In the genomic region with DNA sequence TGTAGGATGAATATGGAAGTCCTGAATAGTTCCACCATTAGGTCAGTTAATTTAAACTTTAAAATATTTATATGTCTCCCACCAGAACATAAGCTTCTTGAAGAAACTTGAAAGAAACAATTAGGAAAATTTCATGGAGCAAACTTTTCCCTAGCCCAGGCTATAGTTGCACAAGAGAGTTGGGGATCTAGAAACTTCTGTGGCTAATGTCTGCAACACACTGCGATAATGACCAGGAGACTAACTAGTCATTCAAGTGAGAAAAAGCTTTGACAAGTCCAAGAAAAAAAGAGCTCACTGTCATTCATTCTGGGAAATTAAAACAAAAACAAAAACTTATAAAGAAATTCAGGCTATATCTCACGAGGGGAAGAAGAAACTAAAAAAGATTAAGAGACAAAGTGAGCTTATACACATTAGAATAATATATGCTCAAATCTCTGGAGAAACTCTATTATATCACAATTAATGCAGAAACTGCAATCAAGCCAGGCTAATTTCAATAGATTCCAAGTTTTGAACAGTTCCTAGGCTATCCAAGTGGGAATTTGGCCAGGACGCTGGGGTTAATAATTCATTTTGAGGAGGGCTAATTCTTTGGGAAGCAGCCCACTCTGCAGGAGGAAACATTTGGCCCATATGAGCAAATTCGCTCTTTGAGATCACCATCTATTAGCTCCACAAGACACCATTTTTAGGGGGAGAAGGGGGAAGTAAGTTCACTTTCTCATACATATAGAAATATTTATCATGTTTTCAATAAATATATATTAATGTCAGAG, we compare ENCODE assay signal across 17 cellular contexts.
"Had no signal": no experiment of that assay in that cellular context is flagged by ENCODE, and none has a peak within 500 bp of the region (broad histone marks: within the 10 kb centered on the region; RNA-seq: fewer than 3 reads in every experiment).

No MANE protein-coding gene starts in this region.

- ATAC-seq: activated CD4-positive, alpha-beta T cell treated with anti-CD3 and anti-CD28 coated beads for 36 hours; activated CD8-positive, alpha-beta T cell treated with anti-CD3 and anti-CD28 coated beads for 36 hours; lower lobe of right lung; sciatic nerve; T-cell had no signal

- H3K4me1 Mint-ChIP-seq: activated CD4-positive, alpha-beta T cell treated with anti-CD3 and anti-CD28 coated beads for 36 hours; naive B cell; T-cell had no signal

- H3K9me3 ChIP-seq: heart right ventricle, lower lobe of right lung, neutrophil had no signal

- H3K27ac Mint-ChIP-seq: activated CD4-positive, alpha-beta T cell treated with anti-CD3 and anti-CD28 coated beads for 36 hours; activated CD8-positive, alpha-beta T cell treated with anti-CD3 and anti-CD28 coated beads for 36 hours; activated naive CD4-positive, alpha-beta T cell treated with anti-CD3 and anti-CD28 coated beads for 36 hours; naive B cell; T-cell had no signal

- DNase-seq: activated CD4-positive, alpha-beta T cell treated with anti-CD3 and anti-CD28 coated beads for 36 hours; activated CD8-positive, alpha-beta T cell treated with anti-CD3 and anti-CD28 coated beads for 36 hours; activated naive CD4-positive, alpha-beta T cell treated with anti-CD3 and anti-CD28 coated beads for 36 hours; brain microvascular endothelial cell; islet precursor cell; lower lobe of right lung; naive B cell; stimulated activated CD4-positive, alpha-beta T cell treated with anti-CD3 and anti-CD28 coated beads, Interleukin-12 subunit alpha, Interleukin-12 subunit beta, amount 100 ng/mL, for 4 hours; stimulated activated naive CD4-positive, alpha-beta T cell treated with Interleukin-2 at 50 U/mL for 16 hours; T-cell; T1000; trophoblast cell; WERI-Rb-1 had no signal

- H3K36me3 Mint-ChIP-seq: naive B cell, T-cell had no signal

- H3K4me3 Mint-ChIP-seq: activated CD4-positive, alpha-beta T cell treated with anti-CD3 and anti-CD28 coated beads for 36 hours; activated CD8-positive, alpha-beta T cell treated with anti-CD3 and anti-CD28 coated beads for 36 hours; activated naive CD4-positive, alpha-beta T cell treated with anti-CD3 and anti-CD28 coated beads for 36 hours; naive B cell; T-cell had no signal

- H3K27me3 ChIP-seq: brain microvascular endothelial cell, heart right ventricle, neutrophil had no signal

- H3K4me1 ChIP-seq: lower lobe of right lung had no signal

- H3K9me3 Mint-ChIP-seq: activated CD8-positive, alpha-beta T cell treated with anti-CD3 and anti-CD28 coated beads for 36 hours; activated naive CD4-positive, alpha-beta T cell treated with anti-CD3 and anti-CD28 coated beads for 36 hours; T-cell had no signal

- H3K27ac ChIP-seq: brain microvascular endothelial cell, lower lobe of right lung, neutrophil, SK-N-MC, WERI-Rb-1 had no signal

- H3K36me3 ChIP-seq: brain microvascular endothelial cell, heart right ventricle, lower lobe of right lung, neutrophil had no signal

- H3K4me3 ChIP-seq: heart right ventricle, lower lobe of right lung, SK-N-MC had no signal
